10 cellular contexts compared by ENCODE assay signal in the genomic region with DNA sequence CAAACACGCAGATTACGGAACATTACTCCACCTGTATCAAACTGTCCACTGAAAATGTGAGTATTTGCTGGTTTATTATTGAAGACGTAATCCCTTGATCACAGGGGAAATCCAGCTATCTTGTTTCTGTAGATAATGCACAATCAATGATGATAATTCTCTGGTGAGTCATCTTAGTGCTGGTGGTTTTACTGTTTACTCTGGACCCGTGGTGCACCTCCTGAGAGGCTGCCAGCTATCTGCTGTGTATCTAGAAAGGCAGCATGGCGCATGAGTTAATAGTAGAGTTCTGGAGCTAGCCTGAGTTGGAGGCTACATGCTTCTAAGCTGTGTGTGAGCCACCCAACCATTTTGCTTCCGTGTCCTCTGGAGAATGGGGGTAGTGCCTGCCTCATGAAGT. TPM values are rescaled to one million over a fixed set of nuclear protein-coding genes. Genes with fewer than 3 reads are reported as not detected.
DNase-seq lines count a peak whose midpoint lies in the region; ATAC-seq and TF ChIP-seq lines count a peak whose summit lies in the region.
"Had no signal": no experiment of that assay in that cellular context is flagged by ENCODE, and none has a peak within 500 bp of the region (broad histone marks: within the 10 kb centered on the region; RNA-seq: fewer than 3 reads in every experiment).

No MANE protein-coding gene starts in this region.

- no peak overlapping the region for H3K4me3 Mint-ChIP-seq in activated naive CD8-positive, alpha-beta T cell treated with anti-CD3 and anti-CD28 coated beads, Interleukin-2, amount 10 ng/mL, durations not matched to agents 7 days and 5 days
- H3K4me3 Mint-ChIP-seq in naive thymus-derived CD4-positive, alpha-beta T cell: peak overlapping the region in 1 of 10 donors; percentile 39

- H3K27me3 ChIP-seq in naive thymus-derived CD4-positive, alpha-beta T cell (ENCODE audit: control insufficient read depth in 2 of 2, insufficient read depth in 2 of 2, low read length in 2 of 2): no peaks in the 10 kb centered on the region
- H3K27me3 ChIP-seq in stomach (no peaks in the 10 kb centered on the region), uterus (no peaks in the 10 kb centered on the region)
- H3K27me3 ChIP-seq: ovary had no signal

- H3K27ac Mint-ChIP-seq in activated naive CD8-positive, alpha-beta T cell treated with anti-CD3 and anti-CD28 coated beads, Interleukin-2, amount 10 ng/mL, durations not matched to agents 7 days and 5 days: peak overlapping the region; percentile 19
- H3K27ac Mint-ChIP-seq in naive thymus-derived CD4-positive, alpha-beta T cell: peak overlapping the region in 2 of 9 donors; percentile 22 to 75

- no peaks in the 10 kb centered on the region for H3K9me3 Mint-ChIP-seq in activated naive CD8-positive, alpha-beta T cell treated with anti-CD3 and anti-CD28 coated beads, Interleukin-2, amount 10 ng/mL, durations not matched to agents 7 days and 5 days
- no peaks in the 10 kb centered on the region for H3K9me3 Mint-ChIP-seq in naive thymus-derived CD4-positive, alpha-beta T cell

- H3K4me1 Mint-ChIP-seq in activated naive CD8-positive, alpha-beta T cell treated with anti-CD3 and anti-CD28 coated beads, Interleukin-2, amount 10 ng/mL, durations not matched to agents 7 days and 5 days: peaks cover 33% of the 10 kb centered on the region
- peaks cover 0 to 56% (median 0%) of the 10 kb centered on the region in 7 donors for H3K4me1 Mint-ChIP-seq in naive thymus-derived CD4-positive, alpha-beta T cell

- no peaks in the 10 kb centered on the region for H3K27me3 Mint-ChIP-seq in activated naive CD8-positive, alpha-beta T cell treated with anti-CD3 and anti-CD28 coated beads, Interleukin-2, amount 10 ng/mL, durations not matched to agents 7 days and 5 days
- no peaks in the 10 kb centered on the region for H3K27me3 Mint-ChIP-seq in naive thymus-derived CD4-positive, alpha-beta T cell

- peaks cover 55% of the 10 kb centered on the region for H3K36me3 Mint-ChIP-seq in activated naive CD8-positive, alpha-beta T cell treated with anti-CD3 and anti-CD28 coated beads, Interleukin-2, amount 10 ng/mL, durations not matched to agents 7 days and 5 days
- H3K36me3 Mint-ChIP-seq in naive thymus-derived CD4-positive, alpha-beta T cell: peaks cover 0 to 40% (median 0%) of the 10 kb centered on the region in 5 donors

- peaks cover 0 to 56% of the 10 kb centered on the region in 2 donors for H3K4me1 ChIP-seq in naive thymus-derived CD4-positive, alpha-beta T cell (ENCODE audit: control insufficient read depth in 2 of 2, insufficient read depth in 2 of 2, low read length in 2 of 2)
- H3K4me1 ChIP-seq in stomach (peaks cover 0 to 2% (median 0%) of the 10 kb centered on the region in 4 donors), uterus (no peaks in the 10 kb centered on the region)

- peak; percentile 37 for ATAC-seq in activated naive CD8-positive, alpha-beta T cell treated with anti-CD3 and anti-CD28 coated beads, Interleukin-2, amount 10 ng/mL, durations not matched to agents 7 days and 5 days (ENCODE audit: low read depth)
- peak; percentile 79 for ATAC-seq in naive thymus-derived CD4-positive, alpha-beta T cell

- CTCF ChIA-PET in naive thymus-derived CD4-positive, alpha-beta T cell (lab: Charles Lee): interaction anchor here (1.2 kb wide), 1 partner anchor 21 kb away, joined by 3 read pairs; no protein-coding TSS in a partner anchor

- peak; percentile 84 for DNase-seq in EL
- DNase-seq in M059J (ENCODE audit: low read depth): peak; percentile 88
- no peak for DNase-seq in activated naive CD8-positive, alpha-beta T cell treated with anti-CD3 and anti-CD28 coated beads, Interleukin-2, amount 10 ng/mL, durations not matched to agents 7 days and 5 days
- no peak for DNase-seq in naive thymus-derived CD4-positive, alpha-beta T cell
- DNase-seq in NCI-H1105 treated with DMSO at 0.1 percent for 48 hours (lab: John Stamatoyannopoulos, UW): no peak
- DNase-seq in stomach: no peak
- DNase-seq in uterus: no peak
- no peak for DNase-seq in NCI-H1694 treated with DMSO at 0.1 percent for 48 hours (lab: John Stamatoyannopoulos, UW)
- DNase-seq: NCI-H1930, ovary had no signal

- 64 to 70% (median 67%) methylated on average over 6 of the region's 6 CpGs for WGBS in stomach, 5 donors

- H3K9me3 ChIP-seq in naive thymus-derived CD4-positive, alpha-beta T cell (ENCODE audit: control insufficient read depth in 2 of 3, low read length in 3 of 3): no peaks in the 10 kb centered on the region
- H3K9me3 ChIP-seq in stomach (no peaks in the 10 kb centered on the region), uterus (no peaks in the 10 kb centered on the region)
- H3K9me3 ChIP-seq: ovary had no signal

- H3K27ac ChIP-seq in naive thymus-derived CD4-positive, alpha-beta T cell (ENCODE audit: low read depth, low read length): no peak overlapping the region
- H3K27ac ChIP-seq in stomach: peak overlapping the region in 1 of 5 donors; percentile 53
- H3K27ac ChIP-seq in uterus: no peak overlapping the region
- H3K27ac ChIP-seq: ovary had no signal

- no peaks in the 10 kb centered on the region for H3K36me3 ChIP-seq in naive thymus-derived CD4-positive, alpha-beta T cell (ENCODE audit: control insufficient read depth in 2 of 3, insufficient read depth in 3 of 3, low read length in 3 of 3)
- peaks cover 0 to 7% (median 0%) of the 10 kb centered on the region in 4 donors for H3K36me3 ChIP-seq in stomach
- no peaks in the 10 kb centered on the region for H3K36me3 ChIP-seq in uterus
- H3K36me3 ChIP-seq: ovary had no signal

- intact Hi-C loops in naive thymus-derived CD4-positive, alpha-beta T cell (cut with micrococcal nuclease): no loop called here
- intact Hi-C loops in stomach (cut with DNase I; ENCODE audit: low total_unique reads): no loop called here
- intact Hi-C loops in uterus (cut with DNase I; ENCODE audit: low total_unique reads): no loop called here

- no peak overlapping the region for H3K4me3 ChIP-seq in naive thymus-derived CD4-positive, alpha-beta T cell (ENCODE audit: low read length)
- H3K4me3 ChIP-seq in stomach (no peak overlapping the region), uterus (no peak overlapping the region)
- H3K4me3 ChIP-seq: ovary had no signal

- no peak for TF ChIP-seq POLR2A in stomach (IDR thresholded peaks at IDR 0.05)
- no peak for TF ChIP-seq POLR2A in uterus (IDR thresholded peaks at IDR 0.05)

- TF ChIP-seq CTCF in stomach (IDR thresholded peaks at IDR 0.05) (no peak), uterus (IDR thresholded peaks at IDR 0.05) (no peak)

- POLR2A ChIA-PET in activated naive CD8-positive, alpha-beta T cell treated with anti-CD3 and anti-CD28 coated beads, Interleukin-2, amount 10 ng/mL, durations not matched to agents 7 days and 5 days (lab: Charles Lee): no interaction called here
- POLR2A ChIA-PET in naive thymus-derived CD4-positive, alpha-beta T cell (lab: Charles Lee): no interaction called here

- no peak for TF ChIP-seq EP300 in stomach (IDR thresholded peaks at IDR 0.05)

RNA-seq across cellular contexts. Expression of a gene that starts 6.5 kb away (rescaled TPM):
- 35.5 and 53.6 TPM in 2 replicates for total RNA-seq in M059J (2014; rRNA removed; shearing (Covaris generic))
- total RNA-seq in activated naive CD8-positive, alpha-beta T cell treated with anti-CD3 and anti-CD28 coated beads, Interleukin-2, amount 10 ng/mL, durations not matched to agents 7 days and 5 days: 10 to 100 TPM; 60.3 to 64.8 TPM
- 10 to 100 TPM in 1 of 5 experiments, under 1 TPM in 4; 0.16 to 50.2 (median 0.66) TPM for total RNA-seq in naive thymus-derived CD4-positive, alpha-beta T cell
- polyA plus RNA-seq in naive thymus-derived CD4-positive, alpha-beta T cell: not detected
- total RNA-seq in stomach: 1 to 10 TPM; 1.3 to 7.7 (median 1.8) TPM
- polyA plus RNA-seq in stomach: 1 to 10 TPM; 3.1 to 4.7 (median 3.3) TPM
- 1 to 10 TPM in 1 of 4 donors, under 1 TPM in 1, not detected in 2; 0.82 to 9.7 TPM for total RNA-seq in uterus

RNA-seq across cellular contexts. Expression of a gene that starts 17.0 kb away (rescaled TPM):
- 1.3 and 3.2 TPM in 2 replicates for total RNA-seq in M059J (2014; rRNA removed; shearing (Covaris generic))
- 10 to 100 TPM; 32.8 to 35.9 TPM for total RNA-seq in activated naive CD8-positive, alpha-beta T cell treated with anti-CD3 and anti-CD28 coated beads, Interleukin-2, amount 10 ng/mL, durations not matched to agents 7 days and 5 days
- total RNA-seq in naive thymus-derived CD4-positive, alpha-beta T cell: 10 to 100 TPM in 1 of 5 experiments, 1 to 10 TPM in 2, under 1 TPM in 2; 0.79 to 30.4 (median 1.2) TPM
- under 1 TPM; 0.37 to 0.85 TPM for polyA plus RNA-seq in naive thymus-derived CD4-positive, alpha-beta T cell
- total RNA-seq in stomach (1 to 10 TPM in 1 of 5 donors, under 1 TPM in 1, not detected in 3; 0.29 to 3.9 TPM), uterus (10 to 100 TPM in 1 of 4 donors, 1 to 10 TPM in 2, not detected in 1; 1.5 to 14.1 (median 7.3) TPM)
- polyA plus RNA-seq in stomach: under 1 TPM in 2 of 3 donors, not detected in 1; 0.44 to 0.78 TPM

RNA-seq across cellular contexts. Expression of a gene that starts 36.7 kb away (rescaled TPM):
- total RNA-seq in M059J (2014; rRNA removed; shearing (Covaris generic)): 26.8 and 51.4 TPM in 2 replicates
- total RNA-seq in activated naive CD8-positive, alpha-beta T cell treated with anti-CD3 and anti-CD28 coated beads, Interleukin-2, amount 10 ng/mL, durations not matched to agents 7 days and 5 days: 100 to 1,000 TPM; 194 to 201 TPM
- 100 to 1,000 TPM; 165 to 255 (median 212) TPM for total RNA-seq in naive thymus-derived CD4-positive, alpha-beta T cell
- 100 to 1,000 TPM in 1 of 2 donors, 10 to 100 TPM in 1; 86.6 to 137 TPM for polyA plus RNA-seq in naive thymus-derived CD4-positive, alpha-beta T cell
- total RNA-seq in stomach (100 to 1,000 TPM in 2 of 5 donors, 10 to 100 TPM in 3; 74.0 to 184 (median 88.1) TPM), uterus (100 to 1,000 TPM in 1 of 4 donors, 10 to 100 TPM in 3; 35.0 to 147 (median 65.5) TPM)
- polyA plus RNA-seq in stomach: 10 to 100 TPM; 31.2 to 67.1 (median 33.8) TPM

Comparison
In these comparisons a context has a peak if more than half of its experiments do, and no peak if none do; other contexts are left out.
1. DNase-seq: peak in EL (single experiment) and M059J (single experiment); none in activated naive CD8-positive, alpha-beta T cell treated with anti-CD3 and anti-CD28 coated beads, Interleukin-2, amount 10 ng/mL, durations not matched to agents 7 days and 5 days (single experiment), naive thymus-derived CD4-positive, alpha-beta T cell (0 of 9), NCI-H1105 treated with DMSO at 0.1 percent for 48 hours (single experiment), stomach (single experiment), uterus (0 of 2) and NCI-H1694 treated with DMSO at 0.1 percent for 48 hours (single experiment).